Comparison of ENCODE assay signal across 2 cellular contexts in the genomic region with DNA sequence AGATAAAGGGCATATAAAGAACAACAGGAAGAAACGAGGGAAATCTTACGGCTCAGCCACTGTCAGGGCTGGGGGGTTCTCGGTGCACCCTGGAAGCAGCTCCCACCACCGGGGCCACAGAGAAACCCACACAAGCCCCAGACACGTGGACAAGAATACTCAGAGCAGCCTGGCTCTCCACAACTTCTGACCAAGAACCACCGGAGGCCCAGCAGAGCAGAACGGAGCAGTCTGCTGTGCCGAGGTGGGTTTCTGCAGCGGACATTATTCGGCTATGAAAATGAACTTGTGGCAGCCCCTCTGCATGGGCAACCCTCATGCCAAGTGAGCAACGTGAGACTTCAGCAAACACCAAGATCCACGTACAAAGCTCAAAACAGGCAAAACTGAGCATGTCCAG.
TF ChIP-seq lines count a peak whose summit lies in the region.

No MANE protein-coding gene starts in this region.

TF ChIP-seq in WTC11, 78 proteins besides CTCF, POLR2A, EP300 and RAD21:
- TF ChIP-seq, protein P1, sequence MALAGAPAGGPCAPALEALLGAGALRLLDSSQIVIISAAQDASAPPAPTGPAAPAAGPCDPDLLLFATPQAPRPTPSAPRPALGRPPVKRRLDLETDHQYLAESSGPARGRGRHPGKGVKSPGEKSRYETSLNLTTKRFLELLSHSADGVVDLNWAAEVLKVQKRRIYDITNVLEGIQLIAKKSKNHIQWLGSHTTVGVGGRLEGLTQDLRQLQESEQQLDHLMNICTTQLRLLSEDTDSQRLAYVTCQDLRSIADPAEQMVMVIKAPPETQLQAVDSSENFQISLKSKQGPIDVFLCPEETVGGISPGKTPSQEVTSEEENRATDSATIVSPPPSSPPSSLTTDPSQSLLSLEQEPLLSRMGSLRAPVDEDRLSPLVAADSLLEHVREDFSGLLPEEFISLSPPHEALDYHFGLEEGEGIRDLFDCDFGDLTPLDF (CRISPR knock-in tag; IDR thresholded peaks at IDR 0.05): no peak
- TF ChIP-seq NR2C2 (CRISPR knock-in tag; IDR thresholded peaks at IDR 0.05) (no peak), ZNF671 (CRISPR knock-in tag; IDR thresholded peaks at IDR 0.05) (no peak), AFF4 (CRISPR knock-in tag; IDR thresholded peaks at IDR 0.05; ENCODE audit: borderline replicate concordance) (no peak), FOXK1 (CRISPR knock-in tag; IDR thresholded peaks at IDR 0.05) (no peak), SOX15 (CRISPR knock-in tag; IDR thresholded peaks at IDR 0.05) (no peak), ZNF423 (CRISPR knock-in tag; IDR thresholded peaks at IDR 0.05) (no peak), ELF4 (CRISPR knock-in tag; IDR thresholded peaks at IDR 0.05; ENCODE audit: low read depth) (no peak), AR (CRISPR knock-in tag; IDR thresholded peaks at IDR 0.05) (no peak), NFYB (CRISPR knock-in tag; conservative IDR thresholded peaks at IDR 0.05; ENCODE audit: low read depth) (no peak)

TF ChIP-seq in HepG2, 621 proteins besides CTCF, POLR2A, EP300 and RAD21:
- TF ChIP-seq XBP1 (CRISPR knock-in tag; IDR thresholded peaks at IDR 0.05) (no peak), POGZ (CRISPR knock-in tag; IDR thresholded peaks at IDR 0.05) (no peak)
TF ChIP-seq in HepG2: peak in this region for 0.
